1 cellular context compared by ENCODE assay signal in the genomic region with DNA sequence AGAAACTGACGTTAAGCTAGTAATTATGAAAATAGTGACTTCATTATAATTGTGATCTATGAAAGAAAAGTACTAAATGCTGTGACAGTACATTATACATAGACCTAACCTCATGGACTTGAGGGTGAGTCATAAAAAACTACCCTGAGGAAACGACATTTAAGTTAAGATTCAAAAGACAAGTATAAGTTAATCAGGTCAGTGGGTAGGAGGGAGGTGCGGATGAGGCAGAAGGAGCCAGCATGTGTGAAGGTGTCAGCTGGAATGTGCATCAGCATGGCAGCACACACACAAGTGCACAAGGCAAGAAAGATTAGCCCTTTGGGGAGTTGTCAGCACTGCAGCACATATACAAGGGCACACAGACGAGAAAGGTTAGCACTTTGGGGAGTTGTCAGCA.
TF ChIP-seq lines count a peak whose summit lies in the region.

No MANE protein-coding gene starts in this region.

TF ChIP-seq in H1, 55 proteins besides CTCF, POLR2A, EP300 and RAD21:
- TF ChIP-seq FOSL1 (IDR thresholded peaks at IDR 0.05; ENCODE audit: insufficient read depth, low read depth, low read length) (no peak), EZH2 (IDR thresholded peaks at IDR 0.05; ENCODE audit: low read depth, low read length, severe bottlenecking) (no peak), KDM4A (IDR thresholded peaks at IDR 0.05; ENCODE audit: low read depth, low read length, severe bottlenecking) (no peak), CEBPB (IDR thresholded peaks at IDR 0.05; ENCODE audit: low read depth, low read length) (no peak), CHD1 (IDR thresholded peaks at IDR 0.05; ENCODE audit: low read depth, low read length) (no peak), JUN (IDR thresholded peaks at IDR 0.05; ENCODE audit: low read depth, low read length) (no peak), MAFK (IDR thresholded peaks at IDR 0.05; ENCODE audit: low read depth, low read length) (no peak), YY1 (IDR thresholded peaks at IDR 0.05; ENCODE audit: low read depth, low read length) (no peak), JUND (IDR thresholded peaks at IDR 0.05; ENCODE audit: low read length) (no peak), CTBP2 (IDR thresholded peaks at IDR 0.05; ENCODE audit: borderline replicate concordance, insufficient read depth, insufficient read length, low read length) (no peak), RFX5 (IDR thresholded peaks at IDR 0.05; ENCODE audit: borderline replicate concordance, low read depth, low read length) (no peak), ZNF274 (IDR thresholded peaks at IDR 0.05; ENCODE audit: borderline replicate concordance, extremely low read depth, low read length) (no peak), SIN3A (conservative IDR thresholded peaks at IDR 0.05 in 1 of 2, IDR thresholded peaks at IDR 0.05 in 1 of 2; ENCODE audit: low read depth in 1 of 2, low read length in 2 of 2) (no peak), HDAC2 (IDR thresholded peaks at IDR 0.05; ENCODE audit: borderline replicate concordance in 1 of 2, low read depth in 2 of 2, low read length in 2 of 2) (no peak)
- TF ChIP-seq, protein P1, sequence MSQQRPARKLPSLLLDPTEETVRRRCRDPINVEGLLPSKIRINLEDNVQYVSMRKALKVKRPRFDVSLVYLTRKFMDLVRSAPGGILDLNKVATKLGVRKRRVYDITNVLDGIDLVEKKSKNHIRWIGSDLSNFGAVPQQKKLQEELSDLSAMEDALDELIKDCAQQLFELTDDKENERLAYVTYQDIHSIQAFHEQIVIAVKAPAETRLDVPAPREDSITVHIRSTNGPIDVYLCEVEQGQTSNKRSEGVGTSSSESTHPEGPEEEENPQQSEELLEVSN (IDR thresholded peaks at IDR 0.05), result no peak
- TF ChIP-seq, protein P2, sequence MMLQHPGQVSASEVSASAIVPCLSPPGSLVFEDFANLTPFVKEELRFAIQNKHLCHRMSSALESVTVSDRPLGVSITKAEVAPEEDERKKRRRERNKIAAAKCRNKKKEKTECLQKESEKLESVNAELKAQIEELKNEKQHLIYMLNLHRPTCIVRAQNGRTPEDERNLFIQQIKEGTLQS (IDR thresholded peaks at IDR 0.05; ENCODE audit: insufficient read depth, low read depth, low read length), result no peak
TF ChIP-seq in H1: peak in this region for 0.
